13 cellular contexts compared by ENCODE assay signal in the genomic region with DNA sequence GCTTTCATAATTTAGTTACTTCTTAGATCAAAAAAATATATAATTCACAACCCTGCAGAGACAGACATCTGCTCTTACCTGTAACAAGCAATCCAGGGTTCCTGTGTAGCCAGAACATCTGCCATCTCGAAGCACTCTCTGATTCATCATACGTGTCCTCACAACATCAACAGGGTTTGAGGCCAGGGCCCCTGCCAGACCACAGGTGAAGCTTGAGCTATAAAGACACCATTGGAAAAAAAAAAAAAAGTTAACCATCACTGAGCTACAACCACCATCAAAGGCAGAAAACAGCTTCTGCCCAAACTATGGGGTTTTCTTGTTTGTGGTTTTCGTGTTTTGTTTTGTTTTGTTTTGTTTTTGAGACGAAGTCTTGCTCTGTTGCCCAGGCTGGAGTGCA. TPM values are rescaled to one million over a fixed set of nuclear protein-coding genes. Genes with fewer than 3 reads are reported as not detected.
DNase-seq lines count a peak whose midpoint lies in the region; ATAC-seq lines count a peak whose summit lies in the region.
"Had no signal": no experiment of that assay in that cellular context is flagged by ENCODE, and none has a peak within 500 bp of the region (broad histone marks: within the 10 kb centered on the region; RNA-seq: fewer than 3 reads in every experiment).

No MANE protein-coding gene starts in this region.

- H3K4me3 ChIP-seq in naive thymus-derived CD4-positive, alpha-beta T cell (ENCODE audit: low read length): no peak overlapping the region
- H3K4me3 ChIP-seq: A549 had no signal

- H3K27ac ChIP-seq in naive thymus-derived CD4-positive, alpha-beta T cell (ENCODE audit: low read depth, low read length): no peak overlapping the region
- H3K27ac ChIP-seq: A549 had no signal

- POLR2A ChIA-PET in naive thymus-derived CD4-positive, alpha-beta T cell (lab: Charles Lee): interaction anchor here (0.5 to 6.0 kb wide), 5 partner anchors 19 to 238 kb away, joined by 3 to 40 read pairs (median 7); partner anchors contain the start of gene SLC25A30

- peaks cover 10 to 20% of the 10 kb centered on the region in 2 donors for H3K4me1 ChIP-seq in naive thymus-derived CD4-positive, alpha-beta T cell (ENCODE audit: control insufficient read depth in 2 of 2, insufficient read depth in 2 of 2, low read length in 2 of 2)
- H3K4me1 ChIP-seq: A549 had no signal

- peaks cover 0 to 2% (median 0%) of the 10 kb centered on the region in 11 donors for H3K9me3 Mint-ChIP-seq in naive thymus-derived CD4-positive, alpha-beta T cell
- H3K9me3 Mint-ChIP-seq: IgD-negative memory B cell, neural crest cell had no signal

- no peak overlapping the region for H3K4me3 Mint-ChIP-seq in T-helper 17 cell
- H3K4me3 Mint-ChIP-seq in naive thymus-derived CD4-positive, alpha-beta T cell: peak overlapping the region in 2 of 10 donors; percentile 4 to 46
- H3K4me3 Mint-ChIP-seq: IgD-negative memory B cell, neural crest cell had no signal

- H3K9me3 ChIP-seq in T-helper 17 cell (ENCODE audit: control insufficient read depth, low read length, poor library complexity, severe bottlenecking): no peaks in the 10 kb centered on the region
- no peaks in the 10 kb centered on the region for H3K9me3 ChIP-seq in naive thymus-derived CD4-positive, alpha-beta T cell (ENCODE audit: control insufficient read depth in 2 of 3, low read length in 3 of 3)
- H3K9me3 ChIP-seq: A549 had no signal

- peaks cover 0 to 56% (median 8%) of the 10 kb centered on the region in 3 experiments for H3K36me3 ChIP-seq in naive thymus-derived CD4-positive, alpha-beta T cell (ENCODE audit: control insufficient read depth in 2 of 3, insufficient read depth in 3 of 3, low read length in 3 of 3)

- peak overlapping the region; percentile 92 for H3K27ac Mint-ChIP-seq in T-helper 17 cell
- peak overlapping the region; percentile 34 to 95 (median 82) for H3K27ac Mint-ChIP-seq in naive thymus-derived CD4-positive, alpha-beta T cell

- peak; percentile 56 for DNase-seq in NK-92 treated with Interleukin-12 subunit alpha and Interleukin-12 subunit beta, amount 100 ng/mL, for 24 hours (lab: John Stamatoyannopoulos, UW)
- DNase-seq in NK-92 (lab: John Stamatoyannopoulos, UW; ENCODE audit: unreplicated experiment) (no peak), T-helper 17 cell (peak in 2 of 3 donors; percentile 36 to 38), DMS114 treated with DMSO at 0.1 percent for 48 hours (lab: John Stamatoyannopoulos, UW; ENCODE audit: unreplicated experiment) (no peak)
- peak; percentile 43 for DNase-seq in activated effector memory CD4-positive, alpha-beta T cell treated with Interleukin-2 at 50 U/mL for 16 hours
- peak in 1 of 9 donors; percentile 44 for DNase-seq in naive thymus-derived CD4-positive, alpha-beta T cell
- DNase-seq: foreskin fibroblast; stimulated activated CD4-positive, alpha-beta T cell treated with anti-CD3 and anti-CD28 coated beads, Interleukin-2, amount 100 ng/mL, for 24 hours had no signal

- peaks cover 31% of the 10 kb centered on the region for H3K4me1 Mint-ChIP-seq in T-helper 17 cell
- H3K4me1 Mint-ChIP-seq in naive thymus-derived CD4-positive, alpha-beta T cell: peaks cover 30 to 65% (median 56%) of the 10 kb centered on the region in 7 donors

- intact Hi-C loops in naive thymus-derived CD4-positive, alpha-beta T cell (cut with micrococcal nuclease): loop anchor here in 1 of 2 donors (1.0 to 2.0 kb wide), 3 partner anchors 18 to 65 kb away; partner anchors contain the start of gene COG3

- no peaks in the 10 kb centered on the region for H3K27me3 Mint-ChIP-seq in T-helper 17 cell
- H3K27me3 Mint-ChIP-seq in naive thymus-derived CD4-positive, alpha-beta T cell: no peaks in the 10 kb centered on the region
- H3K27me3 Mint-ChIP-seq: IgD-negative memory B cell had no signal

- peak; percentile 81 for ATAC-seq in T-helper 17 cell
- ATAC-seq in naive thymus-derived CD4-positive, alpha-beta T cell: peak; percentile 72
- ATAC-seq in HG03520 (IDR thresholded peaks at IDR 0.05; ENCODE audit: unreplicated experiment): no peak
- ATAC-seq in HG03342 (IDR thresholded peaks at IDR 0.05; ENCODE audit: unreplicated experiment): no peak
- ATAC-seq: A549 had no signal

- no peaks in the 10 kb centered on the region for H3K27me3 ChIP-seq in naive thymus-derived CD4-positive, alpha-beta T cell (ENCODE audit: control insufficient read depth in 2 of 2, insufficient read depth in 2 of 2, low read length in 2 of 2)

- CTCF ChIA-PET in naive thymus-derived CD4-positive, alpha-beta T cell (lab: Charles Lee): interaction anchor here (0.8 to 1.1 kb wide), 4 partner anchors 27 to 63 kb away, joined by 3 to 4 read pairs (median 3); no protein-coding TSS in a partner anchor

- H3K36me3 Mint-ChIP-seq in T-helper 17 cell (ENCODE audit: low read depth): peaks cover 11% of the 10 kb centered on the region
- peaks cover 11 to 47% (median 29%) of the 10 kb centered on the region in 5 donors for H3K36me3 Mint-ChIP-seq in naive thymus-derived CD4-positive, alpha-beta T cell

RNA-seq across cellular contexts. Expression of gene SLC25A30, which starts 19.3 kb away (rescaled TPM):
- total RNA-seq in T-helper 17 cell: 10 to 100 TPM; 15.2 to 22.3 TPM
- 10 to 100 TPM; 13.3 to 29.4 (median 23.6) TPM for total RNA-seq in naive thymus-derived CD4-positive, alpha-beta T cell
- polyA plus RNA-seq in naive thymus-derived CD4-positive, alpha-beta T cell: 1 to 10 TPM; 1.7 to 2.1 TPM

RNA-seq across cellular contexts. Expression of gene TPT1, which starts 57.9 kb away (rescaled TPM):
- total RNA-seq in T-helper 17 cell: 1,000 to 10,000 TPM; 7,650 to 7,799 TPM
- total RNA-seq in naive thymus-derived CD4-positive, alpha-beta T cell: over 10,000 TPM in 2 of 5 experiments, 1,000 to 10,000 TPM in 3; 4,230 to 13,134 (median 7,796) TPM
- polyA plus RNA-seq in naive thymus-derived CD4-positive, alpha-beta T cell: 1,000 to 10,000 TPM; 3,943 to 4,894 TPM

Comparison
In these comparisons a context has a peak if more than half of its experiments do, and no peak if none do; other contexts are left out.
1. DNase-seq: peak in NK-92 treated with Interleukin-12 subunit alpha and Interleukin-12 subunit beta, amount 100 ng/mL, for 24 hours (single experiment), T-helper 17 cell (2 of 3) and activated effector memory CD4-positive, alpha-beta T cell treated with Interleukin-2 at 50 U/mL for 16 hours (single experiment); none in NK-92 (single experiment) and DMS114 treated with DMSO at 0.1 percent for 48 hours (single experiment).
2. ATAC-seq: peak in T-helper 17 cell (single experiment) and naive thymus-derived CD4-positive, alpha-beta T cell (single experiment); none in HG03520 (single experiment) and HG03342 (single experiment).